ENCODE assay signal across 30 cellular contexts in the genomic region with DNA sequence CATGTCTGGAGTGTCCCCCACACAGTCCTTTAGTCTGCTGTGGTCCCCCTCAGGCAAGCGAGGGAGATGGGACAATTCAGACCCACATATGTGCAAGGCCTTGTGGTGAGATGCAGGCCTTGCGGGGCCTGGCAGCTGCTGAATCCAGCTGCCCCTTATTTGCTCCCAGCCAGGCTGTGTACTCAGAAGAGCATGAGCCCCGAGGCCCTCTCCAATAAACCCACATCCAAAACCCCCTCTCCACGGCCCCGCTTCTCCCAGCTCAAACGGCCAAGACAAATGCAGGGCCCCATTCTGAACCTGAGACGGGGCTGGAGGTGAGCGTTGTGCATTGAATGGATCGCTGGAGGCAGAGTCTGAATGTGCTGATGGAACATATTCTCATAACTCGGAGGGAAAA.
"Had no signal": no experiment of that assay in that cellular context is flagged by ENCODE, and none has a peak within 500 bp of the region (broad histone marks: within the 10 kb centered on the region; RNA-seq: fewer than 3 reads in every experiment).

No MANE protein-coding gene starts in this region.

- H3K4me1 ChIP-seq: SJSA1 had no signal

- H3K27ac ChIP-seq: brain microvascular endothelial cell, PC-9, RWPE1, SJSA1, WERI-Rb-1 had no signal

- DNase-seq: activated CD4-positive, alpha-beta memory T cell treated with anti-CD3 and anti-CD28 coated beads, Interleukin-2, amount 10 ng/mL, durations not matched to agents 7 days and 5 days; activated CD4-positive, alpha-beta T cell treated with anti-CD3 and anti-CD28 coated beads for 1 hour; activated CD4-positive, alpha-beta T cell treated with anti-CD3 and anti-CD28 coated beads for 48 hours; activated CD4-positive, CD25-positive, alpha-beta regulatory T cell; activated CD8-positive, alpha-beta memory T cell treated with anti-CD3 and anti-CD28 coated beads for 24 hours; activated CD8-positive, alpha-beta memory T cell treated with anti-CD3 and anti-CD28 coated beads, Interleukin-2, amount 10 ng/mL, durations not matched to agents 7 days and 5 days; activated CD8-positive, alpha-beta memory T cell treated with anti-CD3 and anti-CD28 coated beads, Interleukin-2, amount 50 U/mL, for 48 hours; activated effector memory CD4-positive, alpha-beta T cell treated with Interleukin-2 at 50 U/mL for 16 hours; activated naive CD4-positive, alpha-beta T cell treated with anti-CD3 and anti-CD28 coated beads, Interleukin-2, amount 50 U/mL, for 16 hours; activated naive CD8-positive, alpha-beta T cell treated with anti-CD3 and anti-CD28 coated beads for 36 hours; activated T-cell treated with anti-CD3 and anti-CD28 coated beads, Interleukin-2, amount 50 U/mL, for 48 hours; amniotic stem cell; aorta; brain microvascular endothelial cell; central memory CD4-positive, alpha-beta T cell; Karpas-422; KBM-7; NCI-H1105 treated with DMSO at 0.1 percent for 48 hours; NCI-H1436; NCI-H1694 treated with DMSO at 0.1 percent for 48 hours; NCI-H2029; NCI-H2171; NCI-H510A; NCI-H526; NCI-H748 treated with DMSO at 0.1 percent for 48 hours; PC-9; T1000; WERI-Rb-1 had no signal

- H3K9me3 Mint-ChIP-seq: activated naive CD8-positive, alpha-beta T cell treated with anti-CD3 and anti-CD28 coated beads for 36 hours had no signal

- H3K4me3 ChIP-seq: PC-9, SJSA1 had no signal

- H3K27me3 ChIP-seq: brain microvascular endothelial cell, SJSA1 had no signal

- H3K9me3 ChIP-seq: SJSA1 had no signal

- H3K27ac Mint-ChIP-seq: activated CD4-positive, alpha-beta memory T cell treated with anti-CD3 and anti-CD28 coated beads, Interleukin-2, amount 10 ng/mL, durations not matched to agents 7 days and 5 days; activated CD8-positive, alpha-beta memory T cell treated with anti-CD3 and anti-CD28 coated beads, Interleukin-2, amount 10 ng/mL, durations not matched to agents 7 days and 5 days; activated naive CD8-positive, alpha-beta T cell treated with anti-CD3 and anti-CD28 coated beads for 36 hours had no signal

- H3K4me3 Mint-ChIP-seq: activated CD4-positive, alpha-beta memory T cell treated with anti-CD3 and anti-CD28 coated beads, Interleukin-2, amount 10 ng/mL, durations not matched to agents 7 days and 5 days; activated CD8-positive, alpha-beta memory T cell treated with anti-CD3 and anti-CD28 coated beads, Interleukin-2, amount 10 ng/mL, durations not matched to agents 7 days and 5 days; activated naive CD8-positive, alpha-beta T cell treated with anti-CD3 and anti-CD28 coated beads for 36 hours had no signal

- H3K4me2 ChIP-seq: PC-9 had no signal

- H3K36me3 ChIP-seq: brain microvascular endothelial cell, SJSA1, WERI-Rb-1 had no signal

- H3K27me3 Mint-ChIP-seq: activated CD4-positive, alpha-beta memory T cell treated with anti-CD3 and anti-CD28 coated beads, Interleukin-2, amount 10 ng/mL, durations not matched to agents 7 days and 5 days; activated CD8-positive, alpha-beta memory T cell treated with anti-CD3 and anti-CD28 coated beads, Interleukin-2, amount 10 ng/mL, durations not matched to agents 7 days and 5 days; activated naive CD8-positive, alpha-beta T cell treated with anti-CD3 and anti-CD28 coated beads for 36 hours had no signal

- H3K4me1 Mint-ChIP-seq: activated CD4-positive, alpha-beta memory T cell treated with anti-CD3 and anti-CD28 coated beads, Interleukin-2, amount 10 ng/mL, durations not matched to agents 7 days and 5 days; activated CD8-positive, alpha-beta memory T cell treated with anti-CD3 and anti-CD28 coated beads, Interleukin-2, amount 10 ng/mL, durations not matched to agents 7 days and 5 days; activated naive CD8-positive, alpha-beta T cell treated with anti-CD3 and anti-CD28 coated beads for 36 hours had no signal

- H3K36me3 Mint-ChIP-seq: activated CD8-positive, alpha-beta memory T cell treated with anti-CD3 and anti-CD28 coated beads, Interleukin-2, amount 10 ng/mL, durations not matched to agents 7 days and 5 days; activated naive CD8-positive, alpha-beta T cell treated with anti-CD3 and anti-CD28 coated beads for 36 hours had no signal

- H2AFZ ChIP-seq: PC-9 had no signal
